In the genomic region with DNA sequence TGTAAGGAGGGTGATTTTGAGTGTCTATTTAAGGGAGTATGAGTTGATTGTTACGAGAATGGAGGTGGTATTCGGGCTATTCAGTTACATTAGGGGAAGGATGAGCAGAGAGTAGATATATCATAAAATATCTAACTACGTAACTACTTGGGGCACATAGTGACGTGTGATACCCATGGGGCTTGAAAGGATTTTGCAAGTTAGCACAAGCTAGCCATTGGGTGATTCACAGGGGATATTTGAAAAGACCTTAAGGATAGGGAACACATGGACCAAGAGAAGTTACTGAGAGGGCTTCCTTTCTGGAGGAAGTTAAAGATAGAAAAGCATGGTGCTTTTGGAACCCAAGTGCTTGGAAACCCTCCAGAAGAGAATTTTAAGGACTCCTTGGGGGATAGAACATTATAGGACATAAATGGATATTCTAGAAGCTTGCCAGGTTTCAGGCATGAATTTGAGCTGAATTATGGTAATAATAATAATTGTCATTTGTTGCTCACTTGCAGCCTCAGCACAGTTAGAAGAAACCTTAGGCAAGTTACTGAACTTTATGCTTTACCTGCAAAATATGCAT, we compare ENCODE assay signal across 18 cellular contexts. TPM values are rescaled to one million over a fixed set of nuclear protein-coding genes. Genes with fewer than 3 reads are reported as not detected.
DNase-seq lines count a peak whose midpoint lies in the region; TF ChIP-seq lines count a peak whose summit lies in the region.
"Had no signal": no experiment of that assay in that cellular context is flagged by ENCODE, and none has a peak within 500 bp of the region (broad histone marks: within the 10 kb centered on the region; RNA-seq: fewer than 3 reads in every experiment).

No MANE protein-coding gene starts in this region.

- intact Hi-C loops in A673 (cut with micrococcal nuclease; ENCODE audit: unreplicated experiment), result no loop called here
- intact Hi-C loops in posterior vena cava (cut with DNase I), result no loop called here
- intact Hi-C loops in posterior cingulate gyrus (cut with DNase I), result no loop called here

- H3K27ac ChIP-seq in A673 (ENCODE audit: low read depth, low read length, poor library complexity, severe bottlenecking) (no peak overlapping the region), RWPE1 (no peak overlapping the region)

- no TSS peak for BruUV-seq in A673 (replicated peaks; lab: Mats Ljungman, UMichigan)

- peak; percentile 55 for DNase-seq in NCI-H1436 (lab: John Stamatoyannopoulos, UW)
- no peak for DNase-seq in NCI-H1436 treated with DMSO at 0.1 percent for 48 hours (lab: John Stamatoyannopoulos, UW)
- peak; percentile 63 for DNase-seq in A673 (ENCODE audit: low spot score)
- DNase-seq in RWPE1 (ENCODE audit: low spot score), result peak; percentile 40
- peak; percentile 62 for DNase-seq in fibroblast of mammary gland (ENCODE audit: low read depth)
- DNase-seq in stimulated activated CD4-positive, alpha-beta T cell treated with anti-CD3 and anti-CD28 coated beads, Interleukin-2, amount 100 ng/mL, for 48 hours, result no peak
- no peak for DNase-seq in posterior vena cava (ENCODE audit: low spot score)
- DNase-seq in posterior cingulate gyrus, result no peak
- DNase-seq: 8988T, Calu3, DMS53, Karpas-422, NCI-H1092, NCI-H1417 treated with DMSO at 0.1 percent for 48 hours, NCI-H187 treated with DMSO at 0.1 percent for 48 hours, NCI-H345, NCI-H524, NCI-H774 had no signal

- no peak for TF ChIP-seq CTCF in A673 (conservative IDR thresholded peaks at IDR 0.05; ENCODE audit: low read depth, low read length)
- TF ChIP-seq CTCF in RWPE1 (conservative IDR thresholded peaks at IDR 0.05; ENCODE audit: low read depth), result no peak
- TF ChIP-seq CTCF in fibroblast of mammary gland (conservative IDR thresholded peaks at IDR 0.05; ENCODE audit: control insufficient read depth, insufficient read depth, low read depth, low read length), result no peak

- POLR2A ChIA-PET in A673 (lab: Charles Lee; ENCODE audit: low non-redundant PET) (no interaction called here), RWPE1 (lab: Yijun Ruan, JAX; ENCODE audit: low non-redundant PET) (no interaction called here)

- H3K27me3 ChIP-seq in A673 (replicated peaks; ENCODE audit: insufficient read depth, low read depth, low read length, poor library complexity), result no peaks in the 10 kb centered on the region

- H3K4me3 ChIP-seq in A673 (ENCODE audit: low read depth, low read length, poor library complexity, severe bottlenecking) (no peak overlapping the region), fibroblast of mammary gland (ENCODE audit: control insufficient read depth, low read depth, low read length) (no peak overlapping the region)

- no peaks in the 10 kb centered on the region for H3K9me3 ChIP-seq in A673 (ENCODE audit: low read depth, low read length, poor library complexity, severe bottlenecking)

- no peaks in the 10 kb centered on the region for H3K36me3 ChIP-seq in A673 (ENCODE audit: insufficient read depth, low read length, poor library complexity, severe bottlenecking)

- CTCF ChIA-PET in A673 (lab: Charles Lee) (no interaction called here), RWPE1 (lab: Yijun Ruan, JAX) (interaction anchor here (0.7 kb wide), 1 partner anchor 22 kb away, joined by 3 read pairs; no protein-coding TSS in a partner anchor)

- H3K4me1 ChIP-seq in A673 (ENCODE audit: insufficient read depth, low read length, poor library complexity, severe bottlenecking), result peaks cover 19% of the 10 kb centered on the region

RNA-seq across cellular contexts. Expression of a gene that starts 5.4 kb away (rescaled TPM):
- total RNA-seq in A673 (2021) (1.4 TPM in 2 replicates), posterior vena cava (1 to 10 TPM; 8.0 to 8.8 TPM)

Comparison
In these comparisons a context has a peak if more than half of its experiments do, and no peak if none do; other contexts are left out.
1. DNase-seq: peak in NCI-H1436 (single experiment), A673 (single experiment), RWPE1 (single experiment) and fibroblast of mammary gland (single experiment); none in NCI-H1436 treated with DMSO at 0.1 percent for 48 hours (single experiment), stimulated activated CD4-positive, alpha-beta T cell treated with anti-CD3 and anti-CD28 coated beads, Interleukin-2, amount 100 ng/mL, for 48 hours (0 of 2), posterior vena cava (single experiment) and posterior cingulate gyrus (0 of 10).